24 cellular contexts compared by ENCODE assay signal in genomic region chr13:106384516-106384915, GRCh38.
DNase-seq lines count a peak whose midpoint lies in the region; ATAC-seq, FAIRE-seq and TF ChIP-seq lines count a peak whose summit lies in the region.
"Had no signal": no experiment of that assay in that cellular context is flagged by ENCODE, and none has a peak within 500 bp of the region (broad histone marks: within the 10 kb centered on the region; RNA-seq: fewer than 3 reads in every experiment).

No MANE protein-coding gene starts in this region.

- H2BK12ac ChIP-seq in H1 (ENCODE audit: low read depth, low read length), result no peak overlapping the region

- H3K36me3 ChIP-seq in GM23338 (ENCODE audit: insufficient read depth) (no peaks in the 10 kb centered on the region), H1 (ENCODE audit: control insufficient read depth in 2 of 4, insufficient read depth in 4 of 4, low read length in 3 of 4) (no peaks in the 10 kb centered on the region)
- H3K36me3 ChIP-seq: BE2C; BLaER1 treated with 17β-estradiol and CSF1 and Interleukin-3, amounts not matched to agents 10 nM and 100 nM had no signal

- H3K4ac ChIP-seq in H1 (replicated peaks; ENCODE audit: insufficient read length, low read depth, low read length), result no peak overlapping the region

- H3K4me1 Mint-ChIP-seq in GM23338 (peaks cover 12% of the 10 kb centered on the region), nephron progenitor cell (peaks cover 62% of the 10 kb centered on the region)
- H3K4me1 Mint-ChIP-seq: CD14-positive monocyte; CD8-positive, alpha-beta memory T cell had no signal

- no peak overlapping the region for H3K18ac ChIP-seq in H1 (ENCODE audit: extremely low read depth, low read length)

- WGBS in H1 (ENCODE audit: extremely low coverage in 1 of 2, insufficient coverage in 1 of 2, insufficient read length in 1 of 2, insufficient replicate concordance in 2 of 2, low coverage in 1 of 2, low lambda C conversion rate in 2 of 2, missing lambda C conversion rate in 1 of 2), 2 experiments, result 83% methylated on average over 4 of the region's 4 CpGs; no CpG with 5 or more reads in 1 of the 2 experiments

- peaks cover 3% of the 10 kb centered on the region; the same call in 1 of the 3 replicates for H3K36me3 Mint-ChIP-seq in GM23338 (ENCODE audit: low read depth)
- peaks cover 15% of the 10 kb centered on the region for H3K36me3 Mint-ChIP-seq in nephron progenitor cell (ENCODE audit: low read depth)
- H3K36me3 Mint-ChIP-seq: CD14-positive monocyte; CD8-positive, alpha-beta memory T cell had no signal

- H3K23ac ChIP-seq in H1 (ENCODE audit: insufficient read length), result no peak overlapping the region

- no peak overlapping the region for H3K4me3 ChIP-seq in GM23338
- H3K4me3 ChIP-seq in H1 (ENCODE audit: extremely low read depth in 1 of 4, insufficient read depth in 2 of 4, low read depth in 3 of 4, low read length in 4 of 4), result no peak overlapping the region
- H3K4me3 ChIP-seq: A549; BLaER1 treated with 17β-estradiol and CSF1 and Interleukin-3, amounts not matched to agents 10 nM and 100 nM had no signal

- H3K9ac ChIP-seq in H1 (replicated peaks in 1 of 4; ENCODE audit: extremely low read depth in 1 of 4, low read depth in 3 of 4, low read length in 3 of 4), result no peak overlapping the region
- H3K9ac ChIP-seq: BLaER1 treated with 17β-estradiol and CSF1 and Interleukin-3, amounts not matched to agents 10 nM and 100 nM had no signal

- H3K9me3 Mint-ChIP-seq in GM23338 (peaks cover 3% of the 10 kb centered on the region; the same call in 1 of the 3 replicates), nephron progenitor cell (peaks cover 13% of the 10 kb centered on the region)
- H3K9me3 Mint-ChIP-seq: CD4-positive, alpha-beta T cell had no signal

- H3K9me2 ChIP-seq in GM23338 (ENCODE audit: insufficient read depth), result peaks cover 14% of the 10 kb centered on the region

- H3K79me1 ChIP-seq in H1 (ENCODE audit: low read depth, low read length), result no peaks in the 10 kb centered on the region

- no peak overlapping the region for H2BK15ac ChIP-seq in H1 (ENCODE audit: low read length)

- CTCF ChIA-PET in H1 (lab: Charles Lee; ENCODE audit: partially characterized antibody), result no interaction called here

- H3K27ac ChIP-seq in GM23338 (ENCODE audit: low read depth) (0 out of 2 replicates have a peak overlapping the region, but pooled peaks have one; percentile 45), H1 (ENCODE audit: low read depth, low read length) (no peak overlapping the region)
- H3K27ac ChIP-seq: A549; BLaER1 treated with 17β-estradiol and CSF1 and Interleukin-3, amounts not matched to agents 10 nM and 100 nM had no signal

- no peaks in the 10 kb centered on the region for H3F3A ChIP-seq in GM23338 (replicated peaks; ENCODE audit: low read depth)

- peak; percentile 26 for DNase-seq in GM23338 (ENCODE audit: low spot score)
- no peak for DNase-seq in H1 (ENCODE audit: low read depth in 1 of 2, low spot score in 2 of 2)
- DNase-seq in nephron progenitor cell, result no peak
- DNase-seq in MV-4-11 (lab: John Stamatoyannopoulos, UW), result no peak
- DNase-seq in NCI-H510A treated with DMSO at 0.1 percent for 48 hours (lab: John Stamatoyannopoulos, UW), result no peak
- DNase-seq: 8988T; ACHN; AML-193; BE2C; CD4-positive, alpha-beta T cell; CD8-positive, alpha-beta memory T cell; DMS 273 treated with DMSO at 0.1 percent for 48 hours; DMS79; EL; GF-D8; H9 had no signal

- H3K27ac Mint-ChIP-seq in GM23338 (no peak overlapping the region), nephron progenitor cell (peak overlapping the region; percentile 87)
- H3K27ac Mint-ChIP-seq: CD14-positive monocyte; CD4-positive, alpha-beta T cell; CD8-positive, alpha-beta memory T cell had no signal

- H2AK5ac ChIP-seq in H1 (ENCODE audit: low read depth, low read length), result no peak overlapping the region

- H4K91ac ChIP-seq in H1 (replicated peaks; ENCODE audit: insufficient read length, low read length), result no peak overlapping the region

- peaks cover 13% of the 10 kb centered on the region for H3K4me1 ChIP-seq in GM23338 (ENCODE audit: insufficient read depth)
- peaks cover 1 to 8% (median 3%) of the 10 kb centered on the region in 4 experiments; a peak in 2 of 7 replicates for H3K4me1 ChIP-seq in H1 (replicated peaks in 1 of 4; ENCODE audit: control insufficient read depth in 3 of 4, insufficient read depth in 4 of 4, low read length in 3 of 4)
- H3K4me1 ChIP-seq: A549; BE2C; BLaER1 treated with 17β-estradiol and CSF1 and Interleukin-3, amounts not matched to agents 10 nM and 100 nM had no signal

- H3K4me3 Mint-ChIP-seq in GM23338 (no peak overlapping the region), nephron progenitor cell (no peak overlapping the region)
- H3K4me3 Mint-ChIP-seq: CD14-positive monocyte; CD4-positive, alpha-beta T cell; CD8-positive, alpha-beta memory T cell; H9 had no signal

- TF ChIP-seq CTCF in GM23338 (conservative IDR thresholded peaks at IDR 0.05; ENCODE audit: low read depth in 2 of 2), result no peak
- no peak for TF ChIP-seq CTCF in H1 (IDR thresholded peaks at IDR 0.05; ENCODE audit: control extremely low read depth in 1 of 3, insufficient read depth in 1 of 3, low read depth in 1 of 3, low read length in 3 of 3)
- TF ChIP-seq CTCF in nephron progenitor cell (IDR thresholded peaks at IDR 0.05), result no peak

- no peak overlapping the region for H3K14ac ChIP-seq in H1 (ENCODE audit: insufficient read length)

- TF ChIP-seq RAD21 in H1 (IDR thresholded peaks at IDR 0.05 in 1 of 2, conservative IDR thresholded peaks at IDR 0.05 in 1 of 2; ENCODE audit: low read depth in 2 of 2, low read length in 2 of 2), result no peak

- peak; percentile 47 for ATAC-seq in GM23338
- no peak for ATAC-seq in GM21619 (IDR thresholded peaks at IDR 0.05; ENCODE audit: unreplicated experiment)
- ATAC-seq: A549, HCT116 had no signal

- no peak for TF ChIP-seq EP300 in H1 (IDR thresholded peaks at IDR 0.05; ENCODE audit: borderline replicate concordance in 1 of 2, low read depth in 2 of 2, low read length in 2 of 2)

- H4K20me1 ChIP-seq in GM23338 (replicated peaks; ENCODE audit: insufficient read depth), result no peaks in the 10 kb centered on the region
- H4K20me1 ChIP-seq in H1 (replicated peaks in 1 of 2; ENCODE audit: control insufficient read depth in 1 of 2, insufficient read depth in 2 of 2, low read length in 2 of 2), result no peaks in the 10 kb centered on the region
- H4K20me1 ChIP-seq: BLaER1 treated with 17β-estradiol and CSF1 and Interleukin-3, amounts not matched to agents 10 nM and 100 nM had no signal

- no peak overlapping the region for H2BK120ac ChIP-seq in H1 (replicated peaks; ENCODE audit: low read depth, low read length)

- no peak for TF ChIP-seq POLR2A in H1 (IDR thresholded peaks at IDR 0.05; ENCODE audit: control extremely low read depth in 1 of 2, low read depth in 2 of 2, low read length in 2 of 2)

- H3K4me2 ChIP-seq in GM23338 (peak overlapping the region; percentile 20; the same call in 1 of the 2 replicates), H1 (ENCODE audit: insufficient read depth in 1 of 2, low read depth in 2 of 2, low read length in 2 of 2) (no peak overlapping the region)
- H3K4me2 ChIP-seq: A549; BLaER1 treated with 17β-estradiol and CSF1 and Interleukin-3, amounts not matched to agents 10 nM and 100 nM had no signal

- H3K9me3 ChIP-seq in H1 (ENCODE audit: insufficient read depth in 2 of 2, low read depth in 1 of 2, low read length in 1 of 2), result peaks cover 0 to 3% of the 10 kb centered on the region in 2 experiments; a peak in 1 of 4 replicates
- H3K9me3 ChIP-seq: A549, BE2C had no signal

- POLR2A ChIA-PET in H1 (lab: Charles Lee; ENCODE audit: partially characterized antibody), result no interaction called here

- H3K79me2 ChIP-seq in GM23338 (replicated peaks; ENCODE audit: insufficient read depth) (no peaks in the 10 kb centered on the region), H1 (ENCODE audit: control insufficient read depth in 1 of 2, insufficient read depth in 2 of 2, low read length in 2 of 2) (no peaks in the 10 kb centered on the region)

- H3K27me3 Mint-ChIP-seq in GM23338 (ENCODE audit: insufficient read depth, low read depth, poor library complexity), result peaks cover 2% of the 10 kb centered on the region
- peaks cover 8% of the 10 kb centered on the region for H3K27me3 Mint-ChIP-seq in nephron progenitor cell (ENCODE audit: low read depth, poor library complexity)
- H3K27me3 Mint-ChIP-seq: CD4-positive, alpha-beta T cell had no signal

- no peak overlapping the region for H2BK5ac ChIP-seq in H1 (ENCODE audit: low read depth, low read length)

- FAIRE-seq in H1 (lab: Jason Lieb, UNC), result no peak
- FAIRE-seq: A549, D721Med, GM12891, GM18507 had no signal

- no peaks in the 10 kb centered on the region for H3K23me2 ChIP-seq in H1 (ENCODE audit: low read depth, low read length)

- no peak overlapping the region for H3K56ac ChIP-seq in H1 (replicated peaks; ENCODE audit: insufficient read length, low read depth, low read length)

- peak overlapping the region; percentile 47; the same call in 1 of the 2 replicates for H2AFZ ChIP-seq in GM23338
- H2AFZ ChIP-seq in H1 (ENCODE audit: low read length), result no peak overlapping the region

- no peak overlapping the region for H4K5ac ChIP-seq in H1 (ENCODE audit: insufficient read length, low read depth, low read length)

- no peak overlapping the region; the same call in 1 of the 2 replicates for H4K8ac ChIP-seq in H1 (ENCODE audit: extremely low read depth, insufficient read depth, low read length)

- no peaks in the 10 kb centered on the region for H3K27me3 ChIP-seq in GM23338 (ENCODE audit: insufficient read depth)
- H3K27me3 ChIP-seq in H1 (replicated peaks in 1 of 4; ENCODE audit: control insufficient read depth in 3 of 4, extremely low read depth in 1 of 4, insufficient read depth in 3 of 4, low read length in 3 of 4), result no peaks in the 10 kb centered on the region
- H3K27me3 ChIP-seq: BE2C; BLaER1 treated with 17β-estradiol and CSF1 and Interleukin-3, amounts not matched to agents 10 nM and 100 nM had no signal

- 0 out of 2 replicates have a peak overlapping the region, but pooled peaks have one; percentile 6 for H2BK20ac ChIP-seq in H1 (ENCODE audit: low read length)

TF ChIP-seq in GM23338, 12 proteins besides CTCF, POLR2A, EP300 and RAD21 (continues in another document):
- TF ChIP-seq EZH2phosphoT487 (IDR thresholded peaks at IDR 0.05; ENCODE audit: unreplicated experiment), result no peak

TF ChIP-seq in H1, 55 proteins besides CTCF, POLR2A, EP300 and RAD21:
- TF ChIP-seq NRF1 (IDR thresholded peaks at IDR 0.05; ENCODE audit: low read depth, low read length), result no peak
- TF ChIP-seq TCF12 (IDR thresholded peaks at IDR 0.05; ENCODE audit: low read depth, low read length), result no peak
- TF ChIP-seq KDM5A (IDR thresholded peaks at IDR 0.05; ENCODE audit: low read length), result no peak
